In the genomic region with DNA sequence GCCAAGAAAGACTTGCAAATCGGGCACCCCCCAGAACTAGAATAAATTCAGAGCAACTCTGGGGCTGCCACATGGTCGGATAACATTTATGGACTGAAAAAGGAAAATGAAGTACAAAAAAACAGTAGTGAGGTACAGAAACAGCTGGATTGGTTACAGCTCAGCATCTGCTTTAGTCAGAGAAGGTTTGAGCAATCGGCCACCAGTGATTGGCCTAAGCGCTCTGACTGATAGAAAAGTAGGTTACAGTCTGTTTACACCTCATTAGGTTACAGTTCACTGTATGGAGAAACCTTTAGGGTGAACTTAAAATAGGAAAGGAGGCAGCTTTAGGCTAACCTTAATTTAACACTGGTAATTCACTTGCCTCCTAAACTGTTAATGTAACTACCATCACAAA, we compare ENCODE assay signal across 1 cellular context.
TF ChIP-seq lines count a peak whose summit lies in the region.

No MANE protein-coding gene starts in this region.

TF ChIP-seq in GM23338, 12 proteins besides CTCF, POLR2A, EP300 and RAD21:
- TF ChIP-seq ZNF114 (CRISPR knock-in tag; IDR thresholded peaks at IDR 0.05), result no peak
- no peak for TF ChIP-seq STAT1 (IDR thresholded peaks at IDR 0.05; ENCODE audit: unreplicated experiment)
- TF ChIP-seq ETS1 (IDR thresholded peaks at IDR 0.05), result no peak
- no peak for TF ChIP-seq ZNF462 (CRISPR knock-in tag; IDR thresholded peaks at IDR 0.05)
- TF ChIP-seq JUNB (IDR thresholded peaks at IDR 0.05; ENCODE audit: unreplicated experiment), result no peak
- no peak for TF ChIP-seq POLR2AphosphoS5 (IDR thresholded peaks at IDR 0.05; ENCODE audit: low read depth)
- TF ChIP-seq EZH2phosphoT487 (IDR thresholded peaks at IDR 0.05; ENCODE audit: unreplicated experiment), result no peak
- TF ChIP-seq NANOG (IDR thresholded peaks at IDR 0.05; ENCODE audit: borderline replicate concordance), result no peak
- TF ChIP-seq CREB1 (CRISPR knock-in tag; IDR thresholded peaks at IDR 0.05; ENCODE audit: low read depth), result no peak
- TF ChIP-seq, protein P1, sequence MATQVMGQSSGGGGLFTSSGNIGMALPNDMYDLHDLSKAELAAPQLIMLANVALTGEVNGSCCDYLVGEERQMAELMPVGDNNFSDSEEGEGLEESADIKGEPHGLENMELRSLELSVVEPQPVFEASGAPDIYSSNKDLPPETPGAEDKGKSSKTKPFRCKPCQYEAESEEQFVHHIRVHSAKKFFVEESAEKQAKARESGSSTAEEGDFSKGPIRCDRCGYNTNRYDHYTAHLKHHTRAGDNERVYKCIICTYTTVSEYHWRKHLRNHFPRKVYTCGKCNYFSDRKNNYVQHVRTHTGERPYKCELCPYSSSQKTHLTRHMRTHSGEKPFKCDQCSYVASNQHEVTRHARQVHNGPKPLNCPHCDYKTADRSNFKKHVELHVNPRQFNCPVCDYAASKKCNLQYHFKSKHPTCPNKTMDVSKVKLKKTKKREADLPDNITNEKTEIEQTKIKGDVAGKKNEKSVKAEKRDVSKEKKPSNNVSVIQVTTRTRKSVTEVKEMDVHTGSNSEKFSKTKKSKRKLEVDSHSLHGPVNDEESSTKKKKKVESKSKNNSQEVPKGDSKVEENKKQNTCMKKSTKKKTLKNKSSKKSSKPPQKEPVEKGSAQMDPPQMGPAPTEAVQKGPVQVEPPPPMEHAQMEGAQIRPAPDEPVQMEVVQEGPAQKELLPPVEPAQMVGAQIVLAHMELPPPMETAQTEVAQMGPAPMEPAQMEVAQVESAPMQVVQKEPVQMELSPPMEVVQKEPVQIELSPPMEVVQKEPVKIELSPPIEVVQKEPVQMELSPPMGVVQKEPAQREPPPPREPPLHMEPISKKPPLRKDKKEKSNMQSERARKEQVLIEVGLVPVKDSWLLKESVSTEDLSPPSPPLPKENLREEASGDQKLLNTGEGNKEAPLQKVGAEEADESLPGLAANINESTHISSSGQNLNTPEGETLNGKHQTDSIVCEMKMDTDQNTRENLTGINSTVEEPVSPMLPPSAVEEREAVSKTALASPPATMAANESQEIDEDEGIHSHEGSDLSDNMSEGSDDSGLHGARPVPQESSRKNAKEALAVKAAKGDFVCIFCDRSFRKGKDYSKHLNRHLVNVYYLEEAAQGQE (IDR thresholded peaks at IDR 0.05; ENCODE audit: unreplicated experiment), result no peak
- TF ChIP-seq EZH2 (IDR thresholded peaks at IDR 0.05; ENCODE audit: low read depth, unreplicated experiment), result no peak
- TF ChIP-seq ZNF331 (CRISPR knock-in tag; IDR thresholded peaks at IDR 0.05; ENCODE audit: low read depth), result no peak
